In genomic region chr1:117339866-117340357, GRCh38 we compare ENCODE assay signal across 8 cellular contexts. TPM values are rescaled to one million over a fixed set of nuclear protein-coding genes. Genes with fewer than 3 reads are reported as not detected.
A peak's percentile ranks its signal among the peaks of the same experiment; 100 is the strongest.
DNase-seq lines count a peak whose midpoint lies in the region; ATAC-seq lines count a peak whose summit lies in the region.

No MANE protein-coding gene starts in this region.

- H3K4me1 ChIP-seq in aorta (ENCODE audit: control insufficient read depth in 1 of 2, insufficient read depth in 2 of 2, low read length in 2 of 2): no peaks in the 10 kb centered on the region

- no peak overlapping the region for H3K4me3 Mint-ChIP-seq in activated CD8-positive, alpha-beta T cell treated with anti-CD3 and anti-CD28 coated beads, Interleukin-2, amount 10 ng/mL, durations not matched to agents 7 days and 5 days

- WGBS in aorta, 2 donors: 47 to 48% methylated on average over 3 of the region's 3 CpGs

- H3K27ac Mint-ChIP-seq in activated CD8-positive, alpha-beta T cell treated with anti-CD3 and anti-CD28 coated beads, Interleukin-2, amount 10 ng/mL, durations not matched to agents 7 days and 5 days: no peak overlapping the region

- H3K4me1 Mint-ChIP-seq in activated CD8-positive, alpha-beta T cell treated with anti-CD3 and anti-CD28 coated beads, Interleukin-2, amount 10 ng/mL, durations not matched to agents 7 days and 5 days (ENCODE audit: low read depth): peaks cover 8% of the 10 kb centered on the region

- H3K27me3 Mint-ChIP-seq in activated CD8-positive, alpha-beta T cell treated with anti-CD3 and anti-CD28 coated beads, Interleukin-2, amount 10 ng/mL, durations not matched to agents 7 days and 5 days (ENCODE audit: low read depth): no peaks in the 10 kb centered on the region

- H3K4me3 ChIP-seq in aorta (ENCODE audit: low read length in 2 of 2): no peak overlapping the region

- H3K36me3 Mint-ChIP-seq in activated CD8-positive, alpha-beta T cell treated with anti-CD3 and anti-CD28 coated beads, Interleukin-2, amount 10 ng/mL, durations not matched to agents 7 days and 5 days (ENCODE audit: low read depth): no peaks in the 10 kb centered on the region

- in situ Hi-C loops in Caki2 (cut with HindIII; ENCODE audit: low pct_unique_long_range_greater_than_20kb, low sequenced_read_pairs): no loop called here

- H3K36me3 ChIP-seq in aorta (ENCODE audit: control insufficient read depth in 1 of 2, insufficient read depth in 2 of 2, low read length in 1 of 2): no peaks in the 10 kb centered on the region

- ATAC-seq in activated CD8-positive, alpha-beta T cell treated with anti-CD3 and anti-CD28 coated beads, Interleukin-2, amount 10 ng/mL, durations not matched to agents 7 days and 5 days: peak; percentile 36
- ATAC-seq in GM18502 (IDR thresholded peaks at IDR 0.05; ENCODE audit: poor library complexity, unreplicated experiment): no peak
- ATAC-seq in aorta (ENCODE audit: low FRiP score): no peak

- POLR2A ChIA-PET in activated CD8-positive, alpha-beta T cell treated with anti-CD3 and anti-CD28 coated beads, Interleukin-2, amount 10 ng/mL, durations not matched to agents 7 days and 5 days (lab: Charles Lee): interaction anchor here (1.3 kb wide), 1 partner anchor 27 kb away, joined by 7 read pairs; the partner anchor contains the start of gene MAN1A2

- DNase-seq in Caki2 (ENCODE audit: low read depth): peak; percentile 28
- peak; percentile 73 for DNase-seq in LHCN-M2 (ENCODE audit: low read depth)
- DNase-seq in activated CD8-positive, alpha-beta T cell treated with anti-CD3 and anti-CD28 coated beads, Interleukin-2, amount 10 ng/mL, durations not matched to agents 7 days and 5 days: no peak
- DNase-seq in kidney tubule cell (ENCODE audit: low spot score): peak; percentile 81
- no peak for DNase-seq in NCI-H446 treated with DMSO at 0.1 percent for 48 hours (lab: John Stamatoyannopoulos, UW)
- no peak for DNase-seq in aorta
- DNase-seq in LoVo (ENCODE audit: low spot score): no peak

- no peaks in the 10 kb centered on the region for H3K27me3 ChIP-seq in aorta (ENCODE audit: control insufficient read depth in 1 of 2, insufficient read depth in 2 of 2, low read length in 1 of 2)

- H3K9me3 Mint-ChIP-seq in activated CD8-positive, alpha-beta T cell treated with anti-CD3 and anti-CD28 coated beads, Interleukin-2, amount 10 ng/mL, durations not matched to agents 7 days and 5 days (ENCODE audit: insufficient read depth): peaks cover 4% of the 10 kb centered on the region

- intact Hi-C loops in aorta (cut with DNase I): no loop called here

- H3K27ac ChIP-seq in aorta (ENCODE audit: low read depth in 1 of 2, low read length in 2 of 2): no peak overlapping the region

- no peaks in the 10 kb centered on the region for H3K9me3 ChIP-seq in aorta (ENCODE audit: control insufficient read depth, low read length)

- CTCF ChIA-PET in activated CD8-positive, alpha-beta T cell treated with anti-CD3 and anti-CD28 coated beads, Interleukin-2, amount 10 ng/mL, durations not matched to agents 7 days and 5 days (lab: Charles Lee): interaction anchor here (0.7 to 1.6 kb wide), 7 partner anchors 9 to 194 kb away, joined by 3 to 8 read pairs (median 4); no protein-coding TSS in a partner anchor

RNA-seq across cellular contexts. Expression of gene MAN1A2, which starts 27.3 kb away (rescaled TPM):
- 5.3 and 11.6 TPM in 2 replicates for total RNA-seq in Caki2 (2014; rRNA removed; shearing (Covaris generic); ENCODE audit: low replicate concordance)
- 24.0 and 26.8 TPM in 2 replicates for total RNA-seq in LHCN-M2 (2014; rRNA removed)
- 7.2 TPM for polyA plus RNA-seq in LHCN-M2 (2012)
- 10 to 100 TPM; 32.8 to 33.2 TPM for total RNA-seq in activated CD8-positive, alpha-beta T cell treated with anti-CD3 and anti-CD28 coated beads, Interleukin-2, amount 10 ng/mL, durations not matched to agents 7 days and 5 days
- 10 to 100 TPM; 47.7 to 50.4 TPM for total RNA-seq in aorta
- 10 to 100 TPM in 1 of 2 donors, 1 to 10 TPM in 1; 6.3 to 11.6 TPM for polyA plus RNA-seq in aorta

Comparison
In these comparisons a context has a peak if more than half of its experiments do, and no peak if none do; other contexts are left out.
1. DNase-seq: peak in Caki2 (single experiment), LHCN-M2 (single experiment) and kidney tubule cell (single experiment); none in activated CD8-positive, alpha-beta T cell treated with anti-CD3 and anti-CD28 coated beads, Interleukin-2, amount 10 ng/mL, durations not matched to agents 7 days and 5 days (single experiment), NCI-H446 treated with DMSO at 0.1 percent for 48 hours (single experiment), aorta (0 of 2) and LoVo (single experiment).